Comparison of ENCODE assay signal across 1 cellular context in the genomic region with DNA sequence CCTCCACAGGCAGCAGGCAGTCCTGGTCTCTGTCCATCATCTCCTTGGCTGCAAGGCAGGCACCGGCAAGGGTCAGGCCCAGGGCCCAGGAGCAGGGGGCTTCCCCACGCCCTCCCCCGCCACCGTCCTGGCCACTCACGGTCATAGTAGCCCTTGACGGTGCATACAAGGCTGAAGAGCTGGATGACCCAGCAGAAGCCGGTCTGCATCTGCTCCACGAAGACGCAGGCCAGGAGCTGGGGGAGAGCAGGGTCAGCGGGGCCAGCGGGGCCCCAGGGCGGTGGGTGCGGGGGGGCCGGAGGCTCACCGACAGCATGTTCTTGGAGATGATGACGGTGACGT.
TF ChIP-seq lines count a peak whose summit lies in the region.

No MANE protein-coding gene starts in this region.

TF ChIP-seq in IMR-90, 13 proteins besides CTCF, POLR2A, EP300 and RAD21:
- TF ChIP-seq MXI1 (IDR thresholded peaks at IDR 0.05; ENCODE audit: borderline replicate concordance, low read depth, low read length) = no peak
- no peak for TF ChIP-seq CHD1 (IDR thresholded peaks at IDR 0.05; ENCODE audit: low read depth, low read length)
- TF ChIP-seq NFE2L2 (IDR thresholded peaks at IDR 0.05; ENCODE audit: low read depth, low read length) = no peak
- TF ChIP-seq CEBPB (IDR thresholded peaks at IDR 0.05; ENCODE audit: low read depth, low read length) = no peak
TF ChIP-seq in IMR-90: peak in this region for 0.
